ENCODE assay signal across 16 cellular contexts in genomic region chr22:49776053-49776511, GRCh38. TPM values are rescaled to one million over a fixed set of nuclear protein-coding genes. Genes with fewer than 3 reads are reported as not detected.
DNase-seq lines count a peak whose midpoint lies in the region; ATAC-seq and TF ChIP-seq lines count a peak whose summit lies in the region.
"Had no signal": no experiment of that assay in that cellular context is flagged by ENCODE, and none has a peak within 500 bp of the region (broad histone marks: within the 10 kb centered on the region; RNA-seq: fewer than 3 reads in every experiment).

No MANE protein-coding gene starts in this region.

- no peak overlapping the region for H2BK12ac ChIP-seq in trophoblast cell (ENCODE audit: low read length)

- H3K79me2 ChIP-seq in trophoblast cell (ENCODE audit: control insufficient read depth, insufficient read depth, low read length, poor library complexity), result peaks cover 2% of the 10 kb centered on the region

- H3K27me3 Mint-ChIP-seq in chondrocyte (ENCODE audit: low read depth), result no peaks in the 10 kb centered on the region
- H3K27me3 Mint-ChIP-seq: CD4-positive, alpha-beta memory T cell had no signal

- H2AFZ ChIP-seq in trophoblast cell (ENCODE audit: insufficient read depth, low read length, poor library complexity), result no peak overlapping the region
- H2AFZ ChIP-seq: GM23338 had no signal

- CTCF ChIA-PET in HEK293 (lab: Yijun Ruan, JAX), result no interaction called here

- no peak overlapping the region for H2BK120ac ChIP-seq in trophoblast cell (ENCODE audit: insufficient read depth, low read length, poor library complexity)

- peaks cover 9% of the 10 kb centered on the region for H3K4me1 Mint-ChIP-seq in chondrocyte (ENCODE audit: low read depth)

- no peak overlapping the region for H3K9ac ChIP-seq in trophoblast cell (ENCODE audit: low read length)

- no peak overlapping the region for H3K23ac ChIP-seq in trophoblast cell (ENCODE audit: low read length)

- H3K18ac ChIP-seq in trophoblast cell (ENCODE audit: low read length), result peak overlapping the region; percentile 14

- no peak overlapping the region for H2AK5ac ChIP-seq in trophoblast cell (ENCODE audit: low read length)

- H3K36me3 ChIP-seq in right atrium auricular region (peaks cover 52% of the 10 kb centered on the region), HEK293 (ENCODE audit: control insufficient read depth in 2 of 2, insufficient read depth in 1 of 2, low read length in 2 of 2) (peaks cover 14 to 87% of the 10 kb centered on the region in 2 experiments), trophoblast cell (ENCODE audit: control insufficient read depth in 1 of 2, insufficient read depth in 2 of 2, low read length in 2 of 2) (peaks cover 57 to 58% of the 10 kb centered on the region in 2 experiments)
- H3K36me3 ChIP-seq in effector memory CD4-positive, alpha-beta T cell (ENCODE audit: control insufficient read depth, insufficient read depth, low read length), result peaks cover 47% of the 10 kb centered on the region

- TF ChIP-seq CTCF in right atrium auricular region (IDR thresholded peaks at IDR 0.05), result no peak
- TF ChIP-seq CTCF in HEK293 (tag by site-specific recombination; IDR thresholded peaks at IDR 0.05), result no peak
- TF ChIP-seq CTCF in chondrocyte (IDR thresholded peaks at IDR 0.05), result no peak

- WGBS in right cardiac atrium, result 94% methylated on average over 17 of the region's 17 CpGs
- no CpG with 5 or more reads among the region's 17 CpGs for WGBS in trophoblast cell (ENCODE audit: extremely low coverage, insufficient coverage, insufficient read length)

- intact Hi-C loops in right cardiac atrium (cut with DNase I), result no loop called here

- no peaks in the 10 kb centered on the region for H3K9me3 Mint-ChIP-seq in chondrocyte (ENCODE audit: low read depth)
- H3K9me3 Mint-ChIP-seq: CD4-positive, alpha-beta memory T cell; GM23338 had no signal

- peaks cover 2% of the 10 kb centered on the region for H3K4me1 ChIP-seq in right cardiac atrium (ENCODE audit: control insufficient read depth, insufficient read depth, low read length)
- H3K4me1 ChIP-seq in right atrium auricular region, result peaks cover 0 to 18% of the 10 kb centered on the region in 2 donors
- H3K4me1 ChIP-seq in HEK293 (ENCODE audit: control insufficient read depth, insufficient read depth, low read length), result no peaks in the 10 kb centered on the region
- H3K4me1 ChIP-seq in trophoblast cell (ENCODE audit: control insufficient read depth in 1 of 2, insufficient read depth in 2 of 2, low read length in 2 of 2), result peaks cover 3% of the 10 kb centered on the region in 2 experiments
- H3K4me1 ChIP-seq in effector memory CD4-positive, alpha-beta T cell (ENCODE audit: control insufficient read depth, insufficient read depth, low read length, poor library complexity, severe bottlenecking), result no peaks in the 10 kb centered on the region

- H4K12ac ChIP-seq in trophoblast cell (ENCODE audit: low read depth, low read length), result no peak overlapping the region

- POLR2A ChIA-PET in HEK293 (lab: Yijun Ruan, JAX), result no interaction called here

- no peak overlapping the region for H3K4me3 ChIP-seq in right cardiac atrium (ENCODE audit: low read length)
- no peak overlapping the region for H3K4me3 ChIP-seq in right atrium auricular region
- H3K4me3 ChIP-seq in HEK293 (ENCODE audit: low read depth, low read length), result no peak overlapping the region
- H3K4me3 ChIP-seq in trophoblast cell (ENCODE audit: low read depth, low read length), result no peak overlapping the region
- no peak overlapping the region for H3K4me3 ChIP-seq in effector memory CD4-positive, alpha-beta T cell (ENCODE audit: insufficient read depth, low read depth, low read length, poor library complexity, severe bottlenecking)
- H3K4me3 ChIP-seq: GM23338 had no signal

- H3K14ac ChIP-seq in trophoblast cell (ENCODE audit: low read length), result no peak overlapping the region

- H3K4me2 ChIP-seq in trophoblast cell (ENCODE audit: low read length), result no peak overlapping the region
- H3K4me2 ChIP-seq: GM23338 had no signal

- H3K27me3 ChIP-seq in right cardiac atrium (ENCODE audit: control insufficient read depth, insufficient read depth) (no peaks in the 10 kb centered on the region), right atrium auricular region (no peaks in the 10 kb centered on the region), trophoblast cell (ENCODE audit: insufficient read depth, low read length) (no peaks in the 10 kb centered on the region)
- H3K27me3 ChIP-seq in effector memory CD4-positive, alpha-beta T cell (replicated peaks; ENCODE audit: control insufficient read depth, insufficient read depth, low read length, poor library complexity, severe bottlenecking), result no peaks in the 10 kb centered on the region

- no peak overlapping the region for H4K8ac ChIP-seq in trophoblast cell (ENCODE audit: low read depth, low read length)

- H3K9me3 ChIP-seq in right cardiac atrium (ENCODE audit: control insufficient read depth, low read length) (no peaks in the 10 kb centered on the region), right atrium auricular region (no peaks in the 10 kb centered on the region), HEK293 (ENCODE audit: control insufficient read depth, insufficient read depth, low read depth, low read length) (no peaks in the 10 kb centered on the region), trophoblast cell (ENCODE audit: insufficient read depth, low read depth, low read length) (no peaks in the 10 kb centered on the region)
- no peaks in the 10 kb centered on the region for H3K9me3 ChIP-seq in effector memory CD4-positive, alpha-beta T cell (ENCODE audit: control insufficient read depth, low read length)

- H4K91ac ChIP-seq in trophoblast cell (ENCODE audit: low read depth, low read length), result no peak overlapping the region

- DNase-seq in right cardiac atrium (peak in 2 of 3 donors; percentile 10 to 68), right atrium auricular region (ENCODE audit: low spot score) (no peak), chondrocyte (ENCODE audit: low spot score) (peak; percentile 92), trophoblast cell (no peak)
- DNase-seq in effector memory CD4-positive, alpha-beta T cell, result no peak
- no peak for DNase-seq in NK-92 treated with Interleukin-12 subunit alpha and Interleukin-12 subunit beta, amount 100 ng/mL, for 24 hours (lab: John Stamatoyannopoulos, UW)
- DNase-seq: AML-193; CD4-positive, alpha-beta memory T cell; DMS153; DMS79 treated with DMSO at 0.1 percent for 48 hours; EL had no signal

- H3K79me1 ChIP-seq in trophoblast cell (ENCODE audit: low read length), result no peaks in the 10 kb centered on the region

- no peak overlapping the region for H3K4me3 Mint-ChIP-seq in chondrocyte (ENCODE audit: unreplicated experiment)
- H3K4me3 Mint-ChIP-seq: CD4-positive, alpha-beta memory T cell; GM23338 had no signal

- H3K4ac ChIP-seq in trophoblast cell (ENCODE audit: low read depth, low read length), result no peak overlapping the region

- ATAC-seq in right cardiac atrium (no peak), HG02678 (IDR thresholded peaks at IDR 0.05; ENCODE audit: unreplicated experiment) (no peak)

- H3K27ac ChIP-seq in right cardiac atrium (ENCODE audit: low read length) (no peak overlapping the region), right atrium auricular region (no peak overlapping the region), HEK293 (ENCODE audit: extremely low read depth, low read depth, low read length) (no peak overlapping the region), trophoblast cell (ENCODE audit: low read depth, low read length) (no peak overlapping the region)
- no peak overlapping the region for H3K27ac ChIP-seq in effector memory CD4-positive, alpha-beta T cell (ENCODE audit: insufficient read depth, low read length, poor library complexity, severe bottlenecking)
- H3K27ac ChIP-seq: 22Rv1, C4-2B had no signal

- peaks cover 15% of the 10 kb centered on the region for H3K36me3 Mint-ChIP-seq in chondrocyte (ENCODE audit: low read depth)

- H2BK5ac ChIP-seq in trophoblast cell (ENCODE audit: low read depth, low read length, poor library complexity), result no peak overlapping the region

- H3K27ac Mint-ChIP-seq in chondrocyte (ENCODE audit: unreplicated experiment), result no peak overlapping the region
- H3K27ac Mint-ChIP-seq: GM23338 had no signal

TF ChIP-seq in HEK293, 187 proteins besides CTCF, POLR2A, EP300 and RAD21:
- TF ChIP-seq ZIC2 (tag by site-specific recombination; IDR thresholded peaks at IDR 0.05), result peak; percentile 30; the same call in 1 of the 2 replicates
- TF ChIP-seq KLF8 (tag by site-specific recombination; IDR thresholded peaks at IDR 0.05), result 0 out of 2 replicates have a peak, but pooled peaks have one; percentile 20
- no peak for TF ChIP-seq HOXC10 (CRISPR knock-in tag; IDR thresholded peaks at IDR 0.05)

RNA-seq across cellular contexts. Expression of gene BRD1, which starts 51.6 kb away (rescaled TPM):
- total RNA-seq in right cardiac atrium, result 10 to 100 TPM; 17.7 to 19.4 (median 18.3) TPM
- 16.3 TPM for polyA plus RNA-seq in right cardiac atrium
- 10 to 100 TPM; 17.7 to 20.8 TPM for total RNA-seq in right atrium auricular region
- total RNA-seq in chondrocyte, result 27.7 to 29.5 TPM (median 29.5 TPM) in 3 replicates
- polyA plus RNA-seq in trophoblast cell (2013), result 18.7 and 19.7 TPM in 2 replicates

Comparison
In these comparisons a context has a peak if more than half of its experiments do, and no peak if none do; other contexts are left out.
1. DNase-seq: peak in right cardiac atrium (2 of 3) and chondrocyte (single experiment); none in right atrium auricular region (single experiment), trophoblast cell (0 of 2), effector memory CD4-positive, alpha-beta T cell (0 of 3) and NK-92 treated with Interleukin-12 subunit alpha and Interleukin-12 subunit beta, amount 100 ng/mL, for 24 hours (single experiment).